ENCODE assay signal across 21 cellular contexts in the genomic region with DNA sequence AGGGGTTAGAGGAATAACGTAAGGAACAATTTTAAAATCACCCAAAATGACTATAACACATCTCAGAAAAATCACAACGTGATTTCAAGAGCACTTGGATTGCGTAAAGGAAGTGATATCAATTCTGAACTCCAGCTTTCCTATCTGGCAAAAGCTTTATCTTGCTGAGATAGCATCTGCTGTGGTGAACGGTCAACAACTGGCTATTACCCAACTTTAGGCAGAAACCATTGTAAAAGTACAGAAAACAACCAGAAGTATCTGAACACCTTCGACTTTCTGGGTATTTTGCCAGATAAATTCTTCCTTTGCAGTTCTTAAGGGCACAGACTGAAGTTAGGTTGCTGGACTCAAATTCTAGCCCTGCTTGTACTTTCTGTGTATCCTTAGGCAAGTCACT. TPM values are rescaled to one million over a fixed set of nuclear protein-coding genes. Genes with fewer than 3 reads are reported as not detected.
DNase-seq lines count a peak whose midpoint lies in the region; ATAC-seq and TF ChIP-seq lines count a peak whose summit lies in the region.
"Had no signal": no experiment of that assay in that cellular context is flagged by ENCODE, and none has a peak within 500 bp of the region (broad histone marks: within the 10 kb centered on the region; RNA-seq: fewer than 3 reads in every experiment).

No MANE protein-coding gene starts in this region.

- H3K27me3 Mint-ChIP-seq in activated T-cell treated with anti-CD3 and anti-CD28 coated beads, Interleukin-2, amount 50 U/mL, for 4 hours (ENCODE audit: low read depth) = peaks cover 9% of the 10 kb centered on the region

- no peaks in the 10 kb centered on the region for H3K4me1 Mint-ChIP-seq in activated T-cell treated with anti-CD3 and anti-CD28 coated beads, Interleukin-2, amount 50 U/mL, for 4 hours (ENCODE audit: low read depth)
- H3K4me1 Mint-ChIP-seq: activated CD4-positive, alpha-beta memory T cell treated with anti-CD3 and anti-CD28 coated beads, Interleukin-2, amount 10 ng/mL, durations not matched to agents 7 days and 5 days; CD4-positive, CD25-positive, alpha-beta regulatory T cell; naive B cell; T-cell had no signal

- TF ChIP-seq RAD21 in liver (IDR thresholded peaks at IDR 0.05) = no peak

- H3K27me3 ChIP-seq in left ventricle myocardium inferior (ENCODE audit: low read depth) (no peaks in the 10 kb centered on the region), liver (ENCODE audit: control insufficient read depth in 4 of 4, insufficient read depth in 4 of 4, low read length in 3 of 4) (no peaks in the 10 kb centered on the region), testis (no peaks in the 10 kb centered on the region)
- H3K27me3 ChIP-seq: pancreas had no signal

- WGBS in liver = 10% methylated on average over 5 of the region's 5 CpGs
- WGBS in testis, 2 donors = 50 to 58% methylated on average over 5 of the region's 5 CpGs

- H3K9ac ChIP-seq in liver (ENCODE audit: low read depth in 1 of 2, low read length in 2 of 2) = peak overlapping the region; percentile 52 to 59

- H3K9me3 ChIP-seq in left ventricle myocardium inferior (replicated peaks) = peaks cover 5% of the 10 kb centered on the region
- H3K9me3 ChIP-seq in liver (ENCODE audit: control insufficient read depth in 4 of 4, low read length in 3 of 4) = no peaks in the 10 kb centered on the region
- H3K9me3 ChIP-seq in testis = no peaks in the 10 kb centered on the region
- H3K9me3 ChIP-seq: pancreas had no signal

- H3K4me3 ChIP-seq in left ventricle myocardium inferior (peak overlapping the region; percentile 7), liver (ENCODE audit: low read depth in 1 of 3, low read length in 3 of 3) (no peak overlapping the region), testis (no peak overlapping the region)
- H3K4me3 ChIP-seq: pancreas had no signal

- no peaks in the 10 kb centered on the region for H3K9me3 Mint-ChIP-seq in activated T-cell treated with anti-CD3 and anti-CD28 coated beads, Interleukin-2, amount 50 U/mL, for 4 hours
- H3K9me3 Mint-ChIP-seq: dendritic cell treated with granulocyte-macrophage colony-stimulating factor and Interleukin-4, amounts not matched to agents 40 ng/mL and 50 ng/mL, for 4 days had no signal

- H3K4me3 Mint-ChIP-seq in activated T-cell treated with anti-CD3 and anti-CD28 coated beads, Interleukin-2, amount 50 U/mL, for 4 hours = no peak overlapping the region
- H3K4me3 Mint-ChIP-seq: activated CD4-positive, alpha-beta memory T cell treated with anti-CD3 and anti-CD28 coated beads, Interleukin-2, amount 10 ng/mL, durations not matched to agents 7 days and 5 days; activated naive CD8-positive, alpha-beta T cell; brain; CD4-positive, CD25-positive, alpha-beta regulatory T cell; dendritic cell treated with granulocyte-macrophage colony-stimulating factor and Interleukin-4, amounts not matched to agents 40 ng/mL and 50 ng/mL, for 4 days; naive B cell; T-cell had no signal

- H3K27ac ChIP-seq in left ventricle myocardium inferior (replicated peaks) (peak overlapping the region; percentile 91), liver (ENCODE audit: low read depth in 1 of 2, low read length in 2 of 2) (peak overlapping the region; percentile 89 to 96), testis (no peak overlapping the region)
- H3K27ac ChIP-seq: pancreas had no signal

- ATAC-seq in left cardiac atrium (no peak), HG03045 (IDR thresholded peaks at IDR 0.05; ENCODE audit: unreplicated experiment) (no peak)
- ATAC-seq in activated T-cell treated with anti-CD3 and anti-CD28 coated beads, Interleukin-2, amount 50 U/mL, for 4 hours = no peak
- ATAC-seq: pancreas, T-cell had no signal

- intact Hi-C loops in left ventricle myocardium inferior (cut with micrococcal nuclease) (no loop called here), left cardiac atrium (cut with DNase I) (no loop called here), testis (cut with DNase I; ENCODE audit: low total_unique reads) (no loop called here)

- TF ChIP-seq POLR2A in testis (IDR thresholded peaks at IDR 0.05) = no peak

- peaks cover 96% of the 10 kb centered on the region for H3K4me1 ChIP-seq in left ventricle myocardium inferior
- H3K4me1 ChIP-seq in liver (ENCODE audit: control insufficient read depth in 4 of 4, insufficient read depth in 4 of 4, low read length in 3 of 4) = peaks cover 8 to 71% (median 29%) of the 10 kb centered on the region in 4 donors
- H3K4me1 ChIP-seq in testis = no peaks in the 10 kb centered on the region

- H3K36me3 ChIP-seq in left ventricle myocardium inferior (peaks cover 7% of the 10 kb centered on the region), liver (ENCODE audit: control insufficient read depth in 4 of 4, insufficient read depth in 3 of 4, low read depth in 1 of 4, low read length in 3 of 4) (no peaks in the 10 kb centered on the region), testis (ENCODE audit: low read depth, missing control alignments) (no peaks in the 10 kb centered on the region)
- H3K36me3 ChIP-seq: pancreas had no signal

- no peaks in the 10 kb centered on the region for H3K36me3 Mint-ChIP-seq in activated T-cell treated with anti-CD3 and anti-CD28 coated beads, Interleukin-2, amount 50 U/mL, for 4 hours (ENCODE audit: insufficient read depth)
- H3K36me3 Mint-ChIP-seq: brain; CD4-positive, CD25-positive, alpha-beta regulatory T cell; naive B cell had no signal

- no peak for DNase-seq in left ventricle myocardium inferior
- no peak for DNase-seq in left cardiac atrium
- DNase-seq in cerebellar cortex (ENCODE audit: low spot score) = peak; percentile 54
- DNase-seq in activated T-cell treated with anti-CD3 and anti-CD28 coated beads, Interleukin-2, amount 50 U/mL, for 4 hours = no peak
- DNase-seq in testis = no peak
- DNase-seq in NCI-H1436 (lab: John Stamatoyannopoulos, UW) = no peak
- DNase-seq: activated CD4-positive, alpha-beta memory T cell treated with anti-CD3 and anti-CD28 coated beads, Interleukin-2, amount 10 ng/mL, durations not matched to agents 7 days and 5 days; activated T-cell treated with anti-CD3 and anti-CD28 coated beads, Interleukin-2, amount 50 U/mL, for 48 hours; CD4-positive, CD25-positive, alpha-beta regulatory T cell; DMS53; H7; naive B cell; NCI-H1417 treated with DMSO at 0.1 percent for 48 hours; pancreas; stimulated activated naive CD4-positive, alpha-beta T cell; T-cell had no signal

- no peak for TF ChIP-seq CTCF in left ventricle myocardium inferior (IDR thresholded peaks at IDR 0.05; ENCODE audit: borderline replicate concordance)
- TF ChIP-seq CTCF in liver (IDR thresholded peaks at IDR 0.05; ENCODE audit: low read depth, low read length, missing input control) = no peak
- TF ChIP-seq CTCF in testis (IDR thresholded peaks at IDR 0.05) = no peak

TF ChIP-seq in liver, 16 proteins besides CTCF, POLR2A, EP300 and RAD21 (continues in another document):
- TF ChIP-seq HNF4G (IDR thresholded peaks at IDR 0.05) (no peak), RXRA (IDR thresholded peaks at IDR 0.05) (peak; percentile 36 to 65), TAF1 (conservative IDR thresholded peaks at IDR 0.05) (no peak), ZBTB33 (IDR thresholded peaks at IDR 0.05) (no peak), EGR1 (IDR thresholded peaks at IDR 0.05; ENCODE audit: low read depth in 2 of 2) (no peak), MAX (IDR thresholded peaks at IDR 0.05) (peak; percentile 11), SP1 (IDR thresholded peaks at IDR 0.05) (no peak), JUND (IDR thresholded peaks at IDR 0.05) (peak in 1 of 2 donors; percentile 13), GABPA (IDR thresholded peaks at IDR 0.05 in 1 of 2, conservative IDR thresholded peaks at IDR 0.05 in 1 of 2) (peak; percentile 30 to 72)

RNA-seq across cellular contexts. Expression of gene ABLIM3, which starts 9.2 kb away (rescaled TPM):
- total RNA-seq in left ventricle myocardium inferior = 122 TPM
- 100 to 1,000 TPM; 106 to 129 TPM for total RNA-seq in left cardiac atrium
- total RNA-seq in liver = 100 to 1,000 TPM in 1 of 2 donors, 1 to 10 TPM in 1; 6.8 to 131 TPM
- 10 to 100 TPM; 23.2 to 63.0 TPM for polyA plus RNA-seq in liver
- total RNA-seq in activated T-cell treated with anti-CD3 and anti-CD28 coated beads, Interleukin-2, amount 50 U/mL, for 4 hours = under 1 TPM; 0.10 to 0.24 (median 0.24) TPM
- total RNA-seq in testis = 1 to 10 TPM; 5.6 to 7.6 TPM
- 8.9 TPM for polyA plus RNA-seq in testis (ENCODE audit: insufficient read depth, low read depth, low replicate concordance)

Comparison
In these comparisons a context has a peak if more than half of its experiments do, and no peak if none do; other contexts are left out.
1. H3K27ac ChIP-seq: peak in left ventricle myocardium inferior (single experiment) and liver (2 of 2); none in testis (0 of 2).
2. RNA of gene ABLIM3, which starts 9.2 kb away (total RNA-seq): 6.8 to 131 TPM in liver, 106 to 129 TPM in left cardiac atrium, 122 TPM in left ventricle myocardium inferior (single experiment) and 5.6 to 7.6 TPM in testis; 0.10 to 0.24 TPM in activated T-cell treated with anti-CD3 and anti-CD28 coated beads, Interleukin-2, amount 50 U/mL, for 4 hours; every median in the first group is over 4 times any median in the second.